Comparison of ENCODE assay signal across 1 cellular context in the genomic region with DNA sequence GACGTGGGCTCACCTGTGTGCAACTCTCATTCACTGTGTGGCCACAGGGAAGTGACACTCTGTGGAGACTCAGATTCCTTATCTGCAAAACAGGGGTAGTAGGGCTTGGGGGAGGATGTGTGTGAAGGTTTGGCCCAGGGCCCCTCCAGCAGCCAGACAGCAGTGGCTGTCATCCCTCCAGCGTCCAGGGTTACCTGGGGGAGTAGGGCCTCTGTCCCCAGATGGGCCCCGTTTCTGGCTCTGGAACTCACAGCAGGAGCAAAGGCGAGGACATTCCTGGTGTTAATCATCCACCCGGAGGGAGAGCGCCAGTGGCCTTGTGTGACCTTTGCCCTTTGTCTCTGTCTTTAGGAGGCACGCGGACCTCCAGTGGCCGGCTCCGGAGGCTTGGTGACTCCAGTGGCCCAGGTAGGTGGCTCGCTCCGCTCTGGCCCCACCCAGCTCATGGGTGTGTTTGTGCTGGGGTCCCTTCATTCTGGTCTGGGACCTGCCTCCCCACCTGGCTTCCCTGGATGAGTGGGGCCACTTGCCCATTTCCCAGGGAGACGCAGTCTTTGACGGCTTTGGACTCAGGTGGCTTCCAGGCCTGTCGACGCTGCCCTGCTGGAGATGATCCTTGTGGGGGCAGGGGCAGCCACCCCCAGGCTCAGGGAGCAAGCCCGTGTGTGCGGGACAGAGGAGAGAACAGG.
TF ChIP-seq lines count a peak whose summit lies in the region.

No MANE protein-coding gene starts in this region.

TF ChIP-seq in HCT116, 20 proteins besides CTCF, POLR2A, EP300 and RAD21 (continued from another document):
- TF ChIP-seq POLR2AphosphoS5 (IDR thresholded peaks at IDR 0.05; ENCODE audit: low read depth, low read length) (no peak), SP1 (IDR thresholded peaks at IDR 0.05; ENCODE audit: low read depth) (no peak), CEBPB (IDR thresholded peaks at IDR 0.05; ENCODE audit: low read depth) (no peak), MAX (IDR thresholded peaks at IDR 0.05) (no peak)
- TF ChIP-seq, protein P1, sequence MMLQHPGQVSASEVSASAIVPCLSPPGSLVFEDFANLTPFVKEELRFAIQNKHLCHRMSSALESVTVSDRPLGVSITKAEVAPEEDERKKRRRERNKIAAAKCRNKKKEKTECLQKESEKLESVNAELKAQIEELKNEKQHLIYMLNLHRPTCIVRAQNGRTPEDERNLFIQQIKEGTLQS (IDR thresholded peaks at IDR 0.05), result no peak
